34 cellular contexts compared by ENCODE assay signal in genomic region chr14:80751285-80751684, GRCh38.
DNase-seq lines count a peak whose midpoint lies in the region; ATAC-seq, FAIRE-seq and TF ChIP-seq lines count a peak whose summit lies in the region.
"Had no signal": no experiment of that assay in that cellular context is flagged by ENCODE, and none has a peak within 500 bp of the region (broad histone marks: within the 10 kb centered on the region; RNA-seq: fewer than 3 reads in every experiment).

No MANE protein-coding gene starts in this region.

- TF ChIP-seq CTCF in HepG2 (CRISPR knock-in tag; IDR thresholded peaks at IDR 0.05) (no peak), right lobe of liver (IDR thresholded peaks at IDR 0.05) (no peak), A549 (IDR thresholded peaks at IDR 0.05) (no peak), IMR-90 (conservative IDR thresholded peaks at IDR 0.05; ENCODE audit: low read depth, low read length) (no peak), K562 (IDR thresholded peaks at IDR 0.05 in 2 of 3, conservative IDR thresholded peaks at IDR 0.05 in 1 of 3; ENCODE audit: insufficient read depth in 2 of 3, low read depth in 1 of 3, low read length in 3 of 3) (no peak)

- H3K79me2 ChIP-seq in HepG2 (ENCODE audit: insufficient read depth, low read length), result no peaks in the 10 kb centered on the region
- H3K79me2 ChIP-seq in K562 (ENCODE audit: control insufficient read depth, insufficient read depth, low read length), result no peaks in the 10 kb centered on the region

- H4K20me1 ChIP-seq in HepG2 (ENCODE audit: insufficient read depth, low read length) (no peaks in the 10 kb centered on the region), IMR-90 (ENCODE audit: insufficient read depth, low read length) (no peaks in the 10 kb centered on the region), K562 (replicated peaks; ENCODE audit: control insufficient read depth, insufficient read depth, low read length) (no peaks in the 10 kb centered on the region)
- H4K20me1 ChIP-seq: BLaER1; BLaER1 treated with 17β-estradiol and CSF1 and Interleukin-3, amounts not matched to agents 10 nM and 100 nM had no signal

- no peak overlapping the region for H3K18ac ChIP-seq in IMR-90 (ENCODE audit: low read depth, low read length)

- no peaks in the 10 kb centered on the region for H3K9me3 ChIP-seq in HepG2 (ENCODE audit: low read length)
- no peaks in the 10 kb centered on the region for H3K9me3 ChIP-seq in right lobe of liver
- H3K9me3 ChIP-seq in A549, result no peaks in the 10 kb centered on the region
- no peaks in the 10 kb centered on the region for H3K9me3 ChIP-seq in IMR-90 (ENCODE audit: control insufficient read depth, insufficient read depth, low read length)
- no peaks in the 10 kb centered on the region for H3K9me3 ChIP-seq in K562 (replicated peaks; ENCODE audit: control insufficient read depth, insufficient read depth, low read depth, low read length)
- H3K9me3 ChIP-seq: BE2C; BLaER1; BLaER1 treated with 17β-estradiol and CSF1 and Interleukin-3, amounts not matched to agents 10 nM and 100 nM; Caco-2 had no signal

- H2BK5ac ChIP-seq in IMR-90 (ENCODE audit: low read depth, low read length, poor library complexity, severe bottlenecking), result no peak overlapping the region

- BruUV-seq in HepG2 (replicated peaks; lab: Mats Ljungman, UMichigan), result no TSS peak
- no TSS peak for BruUV-seq in IMR-90 (replicated peaks; lab: Mats Ljungman, UMichigan)
- BruUV-seq in K562 (replicated peaks; lab: Mats Ljungman, UMichigan), result no TSS peak

- H2AK9ac ChIP-seq in IMR-90 (replicated peaks; ENCODE audit: low read depth, low read length, poor library complexity), result no peak overlapping the region

- H4K8ac ChIP-seq in IMR-90 (ENCODE audit: low read depth in 2 of 2, low read length in 2 of 2), result no peak overlapping the region

- H3K9me1 ChIP-seq in IMR-90 (ENCODE audit: insufficient read depth, low read length) (no peaks in the 10 kb centered on the region), K562 (ENCODE audit: control insufficient read depth, insufficient read depth, low read length) (no peaks in the 10 kb centered on the region)

- dilution Hi-C loops in IMR-90 (cut with HindIII; ENCODE audit: low sequenced_read_pairs, unreplicated experiment), result no loop called here

- H3K9ac ChIP-seq in HepG2 (ENCODE audit: insufficient read depth, low read depth, low read length) (no peak overlapping the region), IMR-90 (ENCODE audit: low read depth, low read length) (no peak overlapping the region), K562 (ENCODE audit: insufficient read depth in 1 of 2, low read depth in 2 of 2, low read length in 2 of 2) (no peak overlapping the region)
- H3K9ac ChIP-seq: BLaER1; BLaER1 treated with 17β-estradiol and CSF1 and Interleukin-3, amounts not matched to agents 10 nM and 100 nM had no signal

- H3K56ac ChIP-seq in IMR-90 (ENCODE audit: extremely low read depth, insufficient read depth, low read length), result no peak overlapping the region

- H2BK20ac ChIP-seq in IMR-90 (ENCODE audit: low read depth, low read length), result no peak overlapping the region

- H2AFZ ChIP-seq in HepG2 (ENCODE audit: low read length), result no peak overlapping the region
- no peak overlapping the region for H2AFZ ChIP-seq in IMR-90 (replicated peaks; ENCODE audit: low read length, poor library complexity)
- H2AFZ ChIP-seq in K562 (ENCODE audit: low read depth, low read length), result no peak overlapping the region

- no peak overlapping the region for H3K27ac ChIP-seq in HepG2 (ENCODE audit: extremely low read length, insufficient read depth, low read length)
- no peak overlapping the region for H3K27ac ChIP-seq in right lobe of liver
- no peak overlapping the region for H3K27ac ChIP-seq in A549
- no peak overlapping the region for H3K27ac ChIP-seq in IMR-90 (ENCODE audit: insufficient read depth, low read length)
- H3K27ac ChIP-seq in K562 (ENCODE audit: extremely low read depth, low read depth, low read length), result no peak overlapping the region
- H3K27ac ChIP-seq: 22Rv1; BLaER1; BLaER1 treated with 17β-estradiol and CSF1 and Interleukin-3, amounts not matched to agents 10 nM and 100 nM; C4-2B had no signal

- H3K4me2 ChIP-seq in HepG2 (ENCODE audit: low read depth, low read length) (no peak overlapping the region), A549 (no peak overlapping the region), IMR-90 (ENCODE audit: low read depth, low read length) (no peak overlapping the region), K562 (ENCODE audit: insufficient read depth, low read length) (no peak overlapping the region)
- H3K4me2 ChIP-seq: BLaER1; BLaER1 treated with 17β-estradiol and CSF1 and Interleukin-3, amounts not matched to agents 10 nM and 100 nM had no signal

- H3K4ac ChIP-seq in IMR-90 (ENCODE audit: low read depth, low read length), result no peak overlapping the region

- DNase-seq in HepG2 (ENCODE audit: low spot score) (no peak), right lobe of liver (no peak), A549 (ENCODE audit: low read depth in 1 of 2, low spot score in 1 of 2) (no peak), IMR-90 (no peak), K562 (ENCODE audit: extremely low read depth in 1 of 4, low spot score in 3 of 4) (no peak), activated gamma-delta T cell (lab: John Stamatoyannopoulos, UW) (no peak), DMS53 treated with DMSO at 0.1 percent for 48 hours (lab: John Stamatoyannopoulos, UW; ENCODE audit: unreplicated experiment) (no peak)
- DNase-seq: 8988T; ACHN; AML-193; BE2C; C1 segment of cervical spinal cord; Caco-2; Calu3; CD4-positive, alpha-beta memory T cell; CD4-positive, alpha-beta T cell; CD4-positive, CD25-positive, alpha-beta regulatory T cell; CD8-positive, alpha-beta memory T cell; CD8-positive, alpha-beta T cell; COR-L47; DMS 273 treated with DMSO at 0.1 percent for 48 hours; DMS153; DMS53; DMS79; DMS79 treated with DMSO at 0.1 percent for 48 hours; DND-41; EL had no signal

- H3K23ac ChIP-seq in IMR-90 (ENCODE audit: low read depth, low read length), result no peak overlapping the region

- FAIRE-seq in HepG2 (lab: Jason Lieb, UNC), result no peak
- no peak for FAIRE-seq in A549 (lab: Jason Lieb, UNC)
- FAIRE-seq in K562 (lab: Jason Lieb, UNC), result no peak
- FAIRE-seq: A204.1, D721Med had no signal

- POLR2A ChIA-PET in HepG2 (lab: Yijun Ruan, JAX) (no interaction called here), A549 (lab: Yijun Ruan, JAX) (no interaction called here), IMR-90 (lab: Charles Lee; ENCODE audit: unreplicated experiment) (interaction anchor here (0.5 kb wide), 1 partner anchor 17 kb away, joined by 3 read pairs; no protein-coding TSS in a partner anchor), K562 (lab: Yijun Ruan, JAX) (no interaction called here)

- in situ Hi-C loops in HepG2 (cut with HindIII; ENCODE audit: extremely low pct_ligation_motif_present, low pct_unique_long_range_greater_than_20kb), result no loop called here
- in situ Hi-C loops in IMR-90 (cut with MboI; ENCODE audit: low sequenced_read_pairs), result no loop called here
- in situ Hi-C loops in K562 (cut with MboI), result no loop called here

- H3K4me1 ChIP-seq in HepG2 (ENCODE audit: insufficient read depth, low read length) (no peaks in the 10 kb centered on the region), right lobe of liver (no peaks in the 10 kb centered on the region), A549 (no peaks in the 10 kb centered on the region), IMR-90 (ENCODE audit: control insufficient read depth, insufficient read depth, low read length) (no peaks in the 10 kb centered on the region), K562 (replicated peaks in 1 of 2; ENCODE audit: control insufficient read depth in 2 of 2, insufficient read depth in 2 of 2, low read length in 2 of 2) (no peaks in the 10 kb centered on the region)
- H3K4me1 ChIP-seq: BE2C; BLaER1; BLaER1 treated with 17β-estradiol and CSF1 and Interleukin-3, amounts not matched to agents 10 nM and 100 nM; Caco-2 had no signal

- no peak overlapping the region for H2AK5ac ChIP-seq in IMR-90 (ENCODE audit: low read depth, low read length)

- no peak for ATAC-seq in HepG2
- no peak for ATAC-seq in right lobe of liver
- no peak for ATAC-seq in A549
- ATAC-seq in IMR-90 (ENCODE audit: low read depth), result no peak
- ATAC-seq in K562, result no peak
- no peak for ATAC-seq in GM19455 (IDR thresholded peaks at IDR 0.05; ENCODE audit: unreplicated experiment)
- ATAC-seq: CD8-positive, alpha-beta T cell had no signal

- H3K4me3 ChIP-seq in HepG2 (replicated peaks in 1 of 3; ENCODE audit: insufficient read depth in 1 of 3, low read depth in 2 of 3, low read length in 3 of 3) (no peak overlapping the region), right lobe of liver (no peak overlapping the region), A549 (no peak overlapping the region), IMR-90 (ENCODE audit: insufficient read depth, low read depth, low read length) (no peak overlapping the region), K562 (no peak overlapping the region)
- H3K4me3 ChIP-seq: BLaER1; BLaER1 treated with 17β-estradiol and CSF1 and Interleukin-3, amounts not matched to agents 10 nM and 100 nM had no signal

- no peak overlapping the region for H2BK15ac ChIP-seq in IMR-90 (ENCODE audit: low read depth, low read length)

- H3K27me3 ChIP-seq in HepG2 (ENCODE audit: control insufficient read depth in 1 of 2, insufficient read depth in 2 of 2, low read length in 2 of 2) (no peaks in the 10 kb centered on the region), right lobe of liver (no peaks in the 10 kb centered on the region), IMR-90 (ENCODE audit: control insufficient read depth, insufficient read depth, low read length) (no peaks in the 10 kb centered on the region), K562 (ENCODE audit: control insufficient read depth in 2 of 2, insufficient read depth in 2 of 2, low read length in 2 of 2) (no peaks in the 10 kb centered on the region)
- H3K27me3 ChIP-seq: BE2C; BLaER1; BLaER1 treated with 17β-estradiol and CSF1 and Interleukin-3, amounts not matched to agents 10 nM and 100 nM had no signal

- TF ChIP-seq EP300 in HepG2 (IDR thresholded peaks at IDR 0.05; ENCODE audit: low read depth in 2 of 2, low read length in 2 of 2), result no peak
- TF ChIP-seq EP300 in HepG2 (CRISPR knock-in tag; IDR thresholded peaks at IDR 0.05; ENCODE audit: borderline replicate concordance), result no peak
- TF ChIP-seq EP300 in A549 (IDR thresholded peaks at IDR 0.05), result no peak
- TF ChIP-seq EP300 in K562 (IDR thresholded peaks at IDR 0.05; ENCODE audit: low read length), result no peak

- H3K36me3 ChIP-seq in HepG2 (replicated peaks in 1 of 2; ENCODE audit: control insufficient read depth in 1 of 2, insufficient read depth in 2 of 2, low read length in 2 of 2), result no peaks in the 10 kb centered on the region
- no peaks in the 10 kb centered on the region for H3K36me3 ChIP-seq in right lobe of liver
- no peaks in the 10 kb centered on the region for H3K36me3 ChIP-seq in IMR-90 (ENCODE audit: control insufficient read depth, insufficient read depth, low read length)
- H3K36me3 ChIP-seq in K562 (ENCODE audit: control insufficient read depth, insufficient read depth, low read length), result no peaks in the 10 kb centered on the region

- H3K14ac ChIP-seq in IMR-90 (replicated peaks; ENCODE audit: low read depth, low read length), result no peak overlapping the region

- 100% methylated on average over 1 of the region's 1 CpG for WGBS in HepG2 (ENCODE audit: low lambda C conversion rate)
- 89% methylated on average over 1 of the region's 1 CpG for WGBS in right lobe of liver (ENCODE audit: insufficient coverage, low coverage, low lambda C conversion rate, missing lambda C conversion rate)
- 96% methylated on average over 1 of the region's 1 CpG for WGBS in A549 (ENCODE audit: missing lambda C conversion rate)
- no CpG with 5 or more reads among the region's 1 CpG for WGBS in IMR-90 (ENCODE audit: extremely low coverage in 2 of 2, insufficient read length in 1 of 2), 2 experiments
- no CpG with 5 or more reads among the region's 1 CpG for WGBS in K562 (ENCODE audit: insufficient coverage, low coverage, missing lambda C conversion rate)

- no peaks in the 10 kb centered on the region for H3K79me1 ChIP-seq in IMR-90 (ENCODE audit: low read depth in 1 of 2, low read length in 2 of 2)

- no peak for TF ChIP-seq RAD21 in HepG2 (CRISPR knock-in tag; IDR thresholded peaks at IDR 0.05)
- TF ChIP-seq RAD21 in A549 (conservative IDR thresholded peaks at IDR 0.05 in 1 of 2, IDR thresholded peaks at IDR 0.05 in 1 of 2), result no peak
- TF ChIP-seq RAD21 in IMR-90 (IDR thresholded peaks at IDR 0.05; ENCODE audit: low read length), result no peak
- no peak for TF ChIP-seq RAD21 in K562 (CRISPR knock-in tag; conservative IDR thresholded peaks at IDR 0.05 in 1 of 2, IDR thresholded peaks at IDR 0.05 in 1 of 2)

- intact Hi-C loops in HepG2 (cut with micrococcal nuclease; ENCODE audit: unreplicated experiment), result no loop called here
- intact Hi-C loops in right lobe of liver (cut with DNase I), result no loop called here
- intact Hi-C loops in IMR-90 (cut with micrococcal nuclease), result no loop called here
- intact Hi-C loops in K562 (cut with micrococcal nuclease), result no loop called here

- CTCF ChIA-PET in HepG2 (lab: Yijun Ruan, JAX; ENCODE audit: low intra/inter-chr PET ratio, low total read pairs), result no interaction called here
- CTCF ChIA-PET in A549 (lab: Yijun Ruan, JAX), result no interaction called here
- CTCF ChIA-PET in IMR-90 (lab: Yijun Ruan, JAX), result no interaction called here
- CTCF ChIA-PET in K562 (lab: Yijun Ruan, JAX; ENCODE audit: low intra/inter-chr PET ratio), result no interaction called here

- H4K91ac ChIP-seq in IMR-90 (ENCODE audit: insufficient read depth, low read depth, low read length), result no peak overlapping the region

- H2BK120ac ChIP-seq in IMR-90 (ENCODE audit: low read depth, low read length), result no peak overlapping the region

- H4K5ac ChIP-seq in IMR-90 (ENCODE audit: low read depth, low read length), result no peak overlapping the region

- TF ChIP-seq POLR2A in HepG2 (IDR thresholded peaks at IDR 0.05; ENCODE audit: insufficient read depth in 1 of 2, low read depth in 2 of 2, low read length in 2 of 2) (no peak), right lobe of liver (IDR thresholded peaks at IDR 0.05) (no peak), A549 (IDR thresholded peaks at IDR 0.05; ENCODE audit: low read length) (no peak), IMR-90 (IDR thresholded peaks at IDR 0.05; ENCODE audit: low read depth, low read length) (no peak), K562 (conservative IDR thresholded peaks at IDR 0.05) (no peak)

Comparison
In these comparisons a context has a peak if more than half of its experiments do, and no peak if none do; other contexts are left out.
1. Of the 241 proteins assayed by ChIP-seq in both HepG2 and K562: peak only in HepG2: MAFF and MAFK; only in K562: none; in both: none; in neither: 239.